In genomic region chr17:78650093-78650715, GRCh38 we compare ENCODE assay signal across 21 cellular contexts.
"Had no signal": no experiment of that assay in that cellular context is flagged by ENCODE, and none has a peak within 500 bp of the region (broad histone marks: within the 10 kb centered on the region; RNA-seq: fewer than 3 reads in every experiment).

No MANE protein-coding gene starts in this region.

- H3K9me3 ChIP-seq: adrenal gland had no signal

- H3K4me3 ChIP-seq: adrenal gland had no signal

- H3K27me3 ChIP-seq: adrenal gland had no signal

- H3K36me3 ChIP-seq: adrenal gland had no signal

- H3K27ac ChIP-seq: adrenal gland, VCaP had no signal

- DNase-seq: activated CD4-positive, alpha-beta memory T cell treated with anti-CD3 and anti-CD28 coated beads, Interleukin-2, amount 10 ng/mL, durations not matched to agents 7 days and 5 days; activated CD4-positive, alpha-beta T cell treated with anti-CD3 and anti-CD28 coated beads for 36 hours; activated CD4-positive, alpha-beta T cell treated with anti-CD3 and anti-CD28 coated beads, Interleukin-2, amount 50 U/mL, for 1 hour; activated gamma-delta T cell treated with Interleukin-2 at 50 U/mL for 16 hours; activated naive CD4-positive, alpha-beta T cell treated with anti-CD3 and anti-CD28 coated beads, Interleukin-2, amount 50 U/mL, for 16 hours; activated naive CD8-positive, alpha-beta T cell treated with anti-CD3 and anti-CD28 coated beads, Interleukin-2, amount 10 ng/mL, durations not matched to agents 7 days and 5 days; activated T-cell treated with anti-CD3 and anti-CD28 coated beads, Interleukin-2, amount 50 U/mL, for 72 hours; adrenal gland; anterior cingulate cortex; cerebellar nuclear complex; NCI-H1048; NCI-H146; NCI-H1930; NCI-H2107; NCI-H345; NCI-H510A; NCI-H526 treated with DMSO at 0.1 percent for 48 hours; NCI-H82; SIG-M5; T-helper 1 cell had no signal

- ATAC-seq: activated CD4-positive, alpha-beta T cell treated with anti-CD3 and anti-CD28 coated beads for 36 hours; activated T-cell treated with anti-CD3 and anti-CD28 coated beads, Interleukin-2, amount 50 U/mL, for 72 hours had no signal

- H3K4me1 ChIP-seq: adrenal gland had no signal
